31 cellular contexts compared by ENCODE assay signal in the genomic region with DNA sequence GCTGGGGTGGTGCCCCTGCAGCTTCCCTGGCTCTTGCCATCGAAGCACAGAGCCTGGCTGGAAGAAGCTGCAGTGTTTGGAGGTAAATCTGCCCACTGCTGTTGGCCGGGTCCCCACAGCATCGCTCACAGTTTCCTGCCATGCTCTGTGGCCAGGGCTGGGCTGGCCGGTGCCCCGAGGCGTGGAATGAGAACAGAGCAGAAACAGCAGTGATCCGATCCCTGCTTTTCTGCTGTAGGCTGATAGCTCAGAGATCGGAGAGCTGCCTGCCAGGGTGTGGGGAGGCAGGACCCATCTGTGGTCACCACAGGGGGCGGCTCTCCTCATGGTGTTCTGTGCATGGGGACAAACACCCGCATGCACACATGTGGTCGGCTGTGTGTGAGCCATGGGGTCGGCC. TPM values are rescaled to one million over a fixed set of nuclear protein-coding genes. Genes with fewer than 3 reads are reported as not detected.
DNase-seq lines count a peak whose midpoint lies in the region; ATAC-seq, FAIRE-seq and TF ChIP-seq lines count a peak whose summit lies in the region.
"Had no signal": no experiment of that assay in that cellular context is flagged by ENCODE, and none has a peak within 500 bp of the region (broad histone marks: within the 10 kb centered on the region; RNA-seq: fewer than 3 reads in every experiment).

No MANE protein-coding gene starts in this region.

- no peaks in the 10 kb centered on the region for H3K9me1 ChIP-seq in K562 (ENCODE audit: control insufficient read depth, insufficient read depth, low read length)

- peak overlapping the region in 7 of 11 experiments; percentile 10 to 41 (median 29); a peak in 9 of 22 replicates for H3K4me2 ChIP-seq in BLaER1 treated with 17β-estradiol and CSF1 and Interleukin-3, amounts not matched to agents 10 nM and 100 nM
- no peak overlapping the region for H3K4me2 ChIP-seq in K562 (ENCODE audit: insufficient read depth, low read length)
- no peak overlapping the region for H3K4me2 ChIP-seq in osteoblast (ENCODE audit: insufficient read depth, low read length)
- H3K4me2 ChIP-seq: KMS-11 had no signal

- no peak for TF ChIP-seq RAD21 in K562 (CRISPR knock-in tag; conservative IDR thresholded peaks at IDR 0.05 in 1 of 2, IDR thresholded peaks at IDR 0.05 in 1 of 2)

- TF ChIP-seq EP300 in K562 (IDR thresholded peaks at IDR 0.05; ENCODE audit: low read length): no peak

- 2% methylated on average over 12 of the region's 12 CpGs for WGBS in K562 (ENCODE audit: insufficient coverage, low coverage, missing lambda C conversion rate)

- H3K9ac ChIP-seq in BLaER1 treated with 17β-estradiol and CSF1 and Interleukin-3, amounts not matched to agents 10 nM and 100 nM: no peak overlapping the region
- no peak overlapping the region for H3K9ac ChIP-seq in K562 (ENCODE audit: insufficient read depth in 1 of 2, low read depth in 2 of 2, low read length in 2 of 2)
- H3K9ac ChIP-seq: KMS-11 had no signal

- CTCF ChIA-PET in K562 (lab: Yijun Ruan, JAX; ENCODE audit: low intra/inter-chr PET ratio): no interaction called here

- TF ChIP-seq CTCF in K562 (IDR thresholded peaks at IDR 0.05 in 2 of 3, conservative IDR thresholded peaks at IDR 0.05 in 1 of 3; ENCODE audit: insufficient read depth in 2 of 3, low read depth in 1 of 3, low read length in 3 of 3): no peak
- no peak for TF ChIP-seq CTCF in osteoblast (IDR thresholded peaks at IDR 0.05; ENCODE audit: extremely low read depth, low read depth, low read length)

- H3K4me3 ChIP-seq in BLaER1 treated with 17β-estradiol and CSF1 and Interleukin-3, amounts not matched to agents 10 nM and 100 nM: no peak overlapping the region
- H3K4me3 ChIP-seq in K562 (no peak overlapping the region), osteoblast (ENCODE audit: insufficient read depth, low read length) (no peak overlapping the region)
- H3K4me3 ChIP-seq: colonic mucosa, right lobe of liver, tibial artery had no signal

- intact Hi-C loops in K562 (cut with micrococcal nuclease): no loop called here

- H3K79me2 ChIP-seq in K562 (ENCODE audit: control insufficient read depth, insufficient read depth, low read length): no peaks in the 10 kb centered on the region
- H3K79me2 ChIP-seq in osteoblast (ENCODE audit: insufficient read depth, low read length): no peaks in the 10 kb centered on the region

- TF ChIP-seq POLR2A in K562 (conservative IDR thresholded peaks at IDR 0.05): no peak

- no peaks in the 10 kb centered on the region for H3K36me3 ChIP-seq in BLaER1 treated with 17β-estradiol and CSF1 and Interleukin-3, amounts not matched to agents 10 nM and 100 nM
- H3K36me3 ChIP-seq in K562 (ENCODE audit: control insufficient read depth, insufficient read depth, low read length): no peaks in the 10 kb centered on the region
- H3K36me3 ChIP-seq in osteoblast (ENCODE audit: insufficient read depth, low read length): no peaks in the 10 kb centered on the region
- H3K36me3 ChIP-seq: colonic mucosa, right lobe of liver had no signal

- in situ Hi-C loops in K562 (cut with MboI): no loop called here

- H3K27ac ChIP-seq in BLaER1 treated with 17β-estradiol and CSF1 and Interleukin-3, amounts not matched to agents 10 nM and 100 nM: no peak overlapping the region
- H3K27ac ChIP-seq in K562 (ENCODE audit: extremely low read depth, low read depth, low read length): no peak overlapping the region
- no peak overlapping the region for H3K27ac ChIP-seq in osteoblast (ENCODE audit: low read depth, low read length)
- H3K27ac ChIP-seq: colonic mucosa, epithelial cell of prostate, KMS-11, right lobe of liver, tibial artery had no signal

- no peak for FAIRE-seq in K562 (lab: Jason Lieb, UNC)
- FAIRE-seq: G401.6, RCC 7860 had no signal

- ATAC-seq in K562: peak; percentile 31
- ATAC-seq in HG03378 (IDR thresholded peaks at IDR 0.05; ENCODE audit: unreplicated experiment): no peak
- no peak for ATAC-seq in HG03460 (IDR thresholded peaks at IDR 0.05; ENCODE audit: unreplicated experiment)
- ATAC-seq in HG02571 (IDR thresholded peaks at IDR 0.05; ENCODE audit: unreplicated experiment): no peak

- H2AFZ ChIP-seq in K562 (ENCODE audit: low read depth, low read length) (no peak overlapping the region), osteoblast (ENCODE audit: low read length) (no peak overlapping the region)

- DNase-seq in M059J (ENCODE audit: low read depth) (peak; percentile 71), K562 (ENCODE audit: extremely low read depth in 1 of 4, low spot score in 3 of 4) (no peak), osteoblast (ENCODE audit: insufficient read length, low spot score, missing footprints) (peak; percentile 83), NCI-H1092 treated with DMSO at 0.1 percent for 48 hours (lab: John Stamatoyannopoulos, UW) (no peak)
- DNase-seq: ACHN; activated naive CD4-positive, alpha-beta T cell treated with anti-CD3 and anti-CD28 coated beads, Interleukin-2, amount 50 U/mL, for 16 hours; amniotic stem cell; colonic mucosa; effector memory CD4-positive, alpha-beta T cell; hypothalamus; immature natural killer cell; left cardiac atrium; NCI-H1417 treated with DMSO at 0.1 percent for 48 hours; NCI-H2081 treated with DMSO at 0.1 percent for 48 hours; NCI-H226; NCI-H748 treated with DMSO at 0.1 percent for 48 hours; SIG-M5; stimulated activated CD4-positive, alpha-beta T cell treated with anti-CD3 and anti-CD28 coated beads, Interleukin-12 subunit alpha, Interleukin-12 subunit beta, amount 100 ng/mL, for 4 hours; stimulated activated CD4-positive, alpha-beta T cell treated with anti-CD3 and anti-CD28 coated beads, Interleukin-4, amount 100 ng/mL, for 1 hour; SW 1271; T-helper 9 cell; tibial artery had no signal

- POLR2A ChIA-PET in K562 (lab: Yijun Ruan, JAX): interaction anchor here (0.6 kb wide), 1 partner anchor 8 kb away, joined by 4 read pairs; no protein-coding TSS in a partner anchor

- peaks cover 0 to 22% (median 16%) of the 10 kb centered on the region in 10 experiments; a peak in 18 of 20 replicates for H3K4me1 ChIP-seq in BLaER1 treated with 17β-estradiol and CSF1 and Interleukin-3, amounts not matched to agents 10 nM and 100 nM
- H3K4me1 ChIP-seq in K562 (replicated peaks in 1 of 2; ENCODE audit: control insufficient read depth in 2 of 2, insufficient read depth in 2 of 2, low read length in 2 of 2) (peaks cover 0 to 21% of the 10 kb centered on the region in 2 experiments; a peak in 1 of 5 replicates), osteoblast (ENCODE audit: insufficient read depth, low read length) (no peaks in the 10 kb centered on the region)
- H3K4me1 ChIP-seq: colonic mucosa, right lobe of liver had no signal

- BruUV-seq in K562 (replicated peaks; lab: Mats Ljungman, UMichigan): no TSS peak

- H3K9me3 ChIP-seq in BLaER1 treated with 17β-estradiol and CSF1 and Interleukin-3, amounts not matched to agents 10 nM and 100 nM (replicated peaks in 1 of 11): peaks cover 0 to 4% (median 0%) of the 10 kb centered on the region in 11 experiments; a peak in 2 of 22 replicates
- no peaks in the 10 kb centered on the region for H3K9me3 ChIP-seq in K562 (replicated peaks; ENCODE audit: control insufficient read depth, insufficient read depth, low read depth, low read length)
- no peaks in the 10 kb centered on the region for H3K9me3 ChIP-seq in osteoblast (ENCODE audit: low read depth, low read length)
- H3K9me3 ChIP-seq: colonic mucosa, right lobe of liver, tibial artery had no signal

- peaks cover 0 to 6% (median 0%) of the 10 kb centered on the region in 11 experiments; a peak in 1 of 22 replicates for H4K20me1 ChIP-seq in BLaER1 treated with 17β-estradiol and CSF1 and Interleukin-3, amounts not matched to agents 10 nM and 100 nM
- H4K20me1 ChIP-seq in K562 (replicated peaks; ENCODE audit: control insufficient read depth, insufficient read depth, low read length) (peaks cover 8% of the 10 kb centered on the region), osteoblast (ENCODE audit: insufficient read depth, low read length) (no peaks in the 10 kb centered on the region)

- H3K27me3 ChIP-seq in BLaER1 treated with 17β-estradiol and CSF1 and Interleukin-3, amounts not matched to agents 10 nM and 100 nM: no peaks in the 10 kb centered on the region
- H3K27me3 ChIP-seq in K562 (ENCODE audit: control insufficient read depth in 2 of 2, insufficient read depth in 2 of 2, low read length in 2 of 2) (peaks cover 68 to 94% of the 10 kb centered on the region in 2 experiments), osteoblast (ENCODE audit: insufficient read depth, low read length) (no peaks in the 10 kb centered on the region)
- H3K27me3 ChIP-seq: colonic mucosa, right lobe of liver, tibial artery had no signal

TF ChIP-seq in K562, 482 proteins besides CTCF, POLR2A, EP300 and RAD21:
- no peak for TF ChIP-seq BACH1 (tag; IDR thresholded peaks at IDR 0.05)
- no peak for TF ChIP-seq ELF1 (tag; IDR thresholded peaks at IDR 0.05)
- TF ChIP-seq ZEB2 (IDR thresholded peaks at IDR 0.05): no peak

RNA-seq across cellular contexts. Expression of a gene that starts 11.5 kb away (rescaled TPM):
- 0.27 TPM in 1 of 2 replicates, not detected in the other for total RNA-seq in M059J (2014; rRNA removed; shearing (Covaris generic))
- total RNA-seq in K562 (2011; cell fraction: chromatin; rRNA removed; ENCODE audit: low replicate concordance): not detected in 2 replicates
- total RNA-seq in K562 (2011; cell fraction: nucleolus; rRNA removed): not detected in 2 replicates
- total RNA-seq in K562 (2011; cell fraction: nucleoplasm; rRNA removed): not detected in 2 replicates
- total RNA-seq in K562 (2014; rRNA removed) (not detected in 2 replicates), K562 (2014; rRNA removed; fragmentation: Illumina TruSeq; extraction: Trizol) (not detected in 2 replicates), K562 (2015; rRNA removed; fragmentation: Illumina TruSeq; extraction: Trizol) (not detected in 2 replicates), K562 (2021) (not detected in 2 replicates), osteoblast (1.8 and 2.4 TPM in 2 replicates)
- polyA plus RNA-seq in K562 (2011; rRNA removed) (not detected in 2 replicates), K562 (2014; fragmentation: Illumina TruSeq; extraction: Trizol) (not detected in 2 replicates), K562 (2014; fragmentation: Nextera tagmentation; extraction: Ambion mirVana) (not detected), K562 (2014; rRNA removed) (not detected in 2 replicates)
- not detected in 2 replicates for polyA plus RNA-seq in K562 (2011; cell fraction: cytosol; rRNA removed)
- polyA plus RNA-seq in K562 (2011; cell fraction: nucleus; rRNA removed): not detected in 2 replicates
- polyA plus RNA-seq in K562 (2012): not detected in 2 replicates
- polyA minus RNA-seq in K562 (2011; rRNA and poly(A)+ RNA removed): not detected in 2 replicates
- polyA minus RNA-seq in K562 (2011; cell fraction: cytosol; rRNA and poly(A)+ RNA removed): not detected in 2 replicates
- polyA minus RNA-seq in K562 (2011; cell fraction: nucleus; rRNA and poly(A)+ RNA removed): not detected in 2 replicates

Comparison
In these comparisons a context has a peak if more than half of its experiments do, and no peak if none do; other contexts are left out.
1. H3K4me2 ChIP-seq: peak in BLaER1 treated with 17β-estradiol and CSF1 and Interleukin-3, amounts not matched to agents 10 nM and 100 nM (7 of 11); none in K562 (single experiment) and osteoblast (single experiment).
2. DNase-seq: peak in M059J (single experiment) and osteoblast (single experiment); none in K562 (0 of 4) and NCI-H1092 treated with DMSO at 0.1 percent for 48 hours (single experiment).